Comparison of ENCODE assay signal across 8 cellular contexts in genomic region chr11:130313383-130314183, GRCh38. TPM values are rescaled to one million over a fixed set of nuclear protein-coding genes. Genes with fewer than 3 reads are reported as not detected.
DNase-seq lines count a peak whose midpoint lies in the region; ATAC-seq and TF ChIP-seq lines count a peak whose summit lies in the region.

No MANE protein-coding gene starts in this region.

- TF ChIP-seq EP300 in stomach (IDR thresholded peaks at IDR 0.05): no peak

- no peaks in the 10 kb centered on the region for H3K27me3 Mint-ChIP-seq in activated naive CD8-positive, alpha-beta T cell treated with anti-CD3 and anti-CD28 coated beads, Interleukin-2, amount 10 ng/mL, durations not matched to agents 7 days and 5 days

- H3K4me1 Mint-ChIP-seq in activated naive CD8-positive, alpha-beta T cell treated with anti-CD3 and anti-CD28 coated beads, Interleukin-2, amount 10 ng/mL, durations not matched to agents 7 days and 5 days: peaks cover 30% of the 10 kb centered on the region

- no peaks in the 10 kb centered on the region for H3K27me3 ChIP-seq in stomach

- DNase-seq in HFF-Myc (ENCODE audit: extremely low read depth, low read depth): no peak
- DNase-seq in activated naive CD8-positive, alpha-beta T cell treated with anti-CD3 and anti-CD28 coated beads, Interleukin-2, amount 10 ng/mL, durations not matched to agents 7 days and 5 days: no peak
- peak; percentile 5 for DNase-seq in iris pigment epithelial cell (ENCODE audit: low read depth)
- DNase-seq in stomach: no peak
- DNase-seq in COLO668 (lab: John Stamatoyannopoulos, UW; ENCODE audit: unreplicated experiment): no peak
- no peak for DNase-seq in SW 1271 (lab: John Stamatoyannopoulos, UW)

- 1 to 3% (median 1%) methylated on average over 20 to 21 of the region's 21 CpGs for WGBS in stomach, 5 donors

- peak overlapping the region; percentile 93 for H3K27ac Mint-ChIP-seq in activated naive CD8-positive, alpha-beta T cell treated with anti-CD3 and anti-CD28 coated beads, Interleukin-2, amount 10 ng/mL, durations not matched to agents 7 days and 5 days

- POLR2A ChIA-PET in activated naive CD8-positive, alpha-beta T cell treated with anti-CD3 and anti-CD28 coated beads, Interleukin-2, amount 10 ng/mL, durations not matched to agents 7 days and 5 days (lab: Charles Lee): interaction anchor here (0.7 to 1.4 kb wide), 3 partner anchors 70 to 310 kb away, joined by 3 to 4 read pairs (median 3); partner anchors contain the start of gene PRDM10

- no peaks in the 10 kb centered on the region for H3K9me3 Mint-ChIP-seq in activated naive CD8-positive, alpha-beta T cell treated with anti-CD3 and anti-CD28 coated beads, Interleukin-2, amount 10 ng/mL, durations not matched to agents 7 days and 5 days

- peak overlapping the region; percentile 80 for H3K4me3 ChIP-seq in HFF-Myc (replicated peaks; ENCODE audit: low read depth, low read length)
- peak overlapping the region; percentile 70 to 86 (median 76) for H3K4me3 ChIP-seq in stomach

- no peaks in the 10 kb centered on the region for H3K36me3 Mint-ChIP-seq in activated naive CD8-positive, alpha-beta T cell treated with anti-CD3 and anti-CD28 coated beads, Interleukin-2, amount 10 ng/mL, durations not matched to agents 7 days and 5 days

- no peaks in the 10 kb centered on the region for H3K36me3 ChIP-seq in stomach

- peaks cover 19 to 57% (median 36%) of the 10 kb centered on the region in 4 donors for H3K4me1 ChIP-seq in stomach

- TF ChIP-seq POLR2A in stomach (IDR thresholded peaks at IDR 0.05): no peak

- H3K9me3 ChIP-seq in stomach: no peaks in the 10 kb centered on the region

- TF ChIP-seq CTCF in C4-2B (conservative IDR thresholded peaks at IDR 0.05) (no peak), HFF-Myc (IDR thresholded peaks at IDR 0.05; ENCODE audit: low read depth, low read length, missing control alignments) (no peak), stomach (IDR thresholded peaks at IDR 0.05) (no peak)

- peak overlapping the region; percentile 95 for H3K4me3 Mint-ChIP-seq in activated naive CD8-positive, alpha-beta T cell treated with anti-CD3 and anti-CD28 coated beads, Interleukin-2, amount 10 ng/mL, durations not matched to agents 7 days and 5 days

- H3K27ac ChIP-seq in C4-2B: peak overlapping the region; percentile 81
- peak overlapping the region; percentile 94 to 99 (median 97) for H3K27ac ChIP-seq in stomach

- ATAC-seq in activated naive CD8-positive, alpha-beta T cell treated with anti-CD3 and anti-CD28 coated beads, Interleukin-2, amount 10 ng/mL, durations not matched to agents 7 days and 5 days (ENCODE audit: low read depth): no peak
- ATAC-seq in HG03432 (IDR thresholded peaks at IDR 0.05; ENCODE audit: unreplicated experiment): no peak

- intact Hi-C loops in stomach (cut with DNase I; ENCODE audit: low total_unique reads): no loop called here

RNA-seq across cellular contexts. Expression of gene ZBTB44, which starts 1.1 kb away (rescaled TPM):
- total RNA-seq in activated naive CD8-positive, alpha-beta T cell treated with anti-CD3 and anti-CD28 coated beads, Interleukin-2, amount 10 ng/mL, durations not matched to agents 7 days and 5 days: 10 to 100 TPM; 53.9 to 60.7 TPM
- 100 to 1,000 TPM in 1 of 5 donors, 10 to 100 TPM in 4; 24.6 to 123 (median 72.8) TPM for total RNA-seq in stomach
- 10 to 100 TPM in 2 of 3 donors, 1 to 10 TPM in 1; 8.4 to 13.6 (median 10.9) TPM for polyA plus RNA-seq in stomach
